ENCODE assay signal across 12 cellular contexts in the genomic region with DNA sequence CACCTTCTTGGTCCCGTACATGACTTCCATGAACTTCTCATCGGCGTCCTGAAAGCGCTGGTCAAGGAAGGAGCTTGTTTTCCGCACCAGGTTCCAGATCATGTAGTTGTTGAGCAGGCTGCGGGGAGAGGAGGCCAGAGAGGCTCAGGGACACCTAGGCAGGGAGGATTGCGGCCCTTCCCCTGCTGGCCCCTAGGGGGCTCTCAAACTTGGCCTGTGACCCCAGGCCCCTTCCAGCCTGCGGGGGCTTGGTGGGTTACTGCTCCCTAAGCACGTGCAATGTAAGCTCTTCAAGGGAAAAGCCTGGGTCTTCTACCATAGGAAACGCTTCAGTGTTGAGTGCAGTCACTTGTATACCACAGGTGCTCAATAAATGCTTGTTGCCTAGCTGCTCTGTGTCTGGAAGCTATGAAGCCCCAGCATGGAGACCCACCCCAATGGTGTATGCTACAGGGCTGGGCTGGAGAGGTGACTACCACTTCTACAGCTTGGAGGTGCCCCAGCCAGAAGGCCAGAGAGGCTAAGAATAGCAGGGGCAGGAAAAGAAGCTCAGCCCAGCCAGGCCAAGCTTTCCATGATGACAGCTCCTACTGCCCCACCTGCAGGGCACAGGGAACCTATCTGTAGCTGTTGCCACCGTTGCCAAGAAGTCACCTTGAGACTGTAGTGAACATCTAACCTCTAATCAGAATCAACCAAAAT. TPM values are rescaled to one million over a fixed set of nuclear protein-coding genes. Genes with fewer than 3 reads are reported as not detected.
DNase-seq lines count a peak whose midpoint lies in the region; ATAC-seq, FAIRE-seq and TF ChIP-seq lines count a peak whose summit lies in the region.
"Had no signal": no experiment of that assay in that cellular context is flagged by ENCODE, and none has a peak within 500 bp of the region (broad histone marks: within the 10 kb centered on the region; RNA-seq: fewer than 3 reads in every experiment).

No MANE protein-coding gene starts in this region.

- H3K36me3 ChIP-seq in bronchial epithelial cell (ENCODE audit: control insufficient read depth, insufficient read depth, low read length): peaks cover 22% of the 10 kb centered on the region

- H3K27me3 Mint-ChIP-seq in activated CD4-positive, alpha-beta T cell treated with anti-CD3 and anti-CD28 coated beads for 36 hours: no peaks in the 10 kb centered on the region
- no peaks in the 10 kb centered on the region for H3K27me3 Mint-ChIP-seq in activated CD4-positive, alpha-beta T cell treated with anti-CD3 and anti-CD28 coated beads, Interleukin-2, amount 10 ng/mL, durations not matched to agents 7 days and 5 days
- no peaks in the 10 kb centered on the region for H3K27me3 Mint-ChIP-seq in neural crest cell (ENCODE audit: low read depth)

- POLR2A ChIA-PET in activated CD4-positive, alpha-beta T cell treated with anti-CD3 and anti-CD28 coated beads for 36 hours (lab: Charles Lee): no interaction called here
- POLR2A ChIA-PET in activated CD4-positive, alpha-beta T cell treated with anti-CD3 and anti-CD28 coated beads, Interleukin-2, amount 10 ng/mL, durations not matched to agents 7 days and 5 days (lab: Charles Lee): no interaction called here

- H3K4me3 ChIP-seq in HFF-Myc (replicated peaks; ENCODE audit: low read depth, low read length) (no peak overlapping the region), bronchial epithelial cell (ENCODE audit: low read depth, low read length) (no peak overlapping the region)

- intact Hi-C loops in activated CD4-positive, alpha-beta T cell treated with anti-CD3 and anti-CD28 coated beads for 36 hours (cut with DNase I, micrococcal nuclease): no loop called here

- no peak overlapping the region for H3K4me3 Mint-ChIP-seq in activated CD4-positive, alpha-beta T cell treated with anti-CD3 and anti-CD28 coated beads for 36 hours
- no peak overlapping the region for H3K4me3 Mint-ChIP-seq in activated CD4-positive, alpha-beta T cell treated with anti-CD3 and anti-CD28 coated beads, Interleukin-2, amount 10 ng/mL, durations not matched to agents 7 days and 5 days
- H3K4me3 Mint-ChIP-seq in neural crest cell: no peak overlapping the region
- H3K4me3 Mint-ChIP-seq: immature natural killer cell had no signal

- peak; percentile 36 for DNase-seq in activated CD4-positive, alpha-beta T cell treated with anti-CD3 and anti-CD28 coated beads for 36 hours
- no peak for DNase-seq in activated CD4-positive, alpha-beta T cell treated with anti-CD3 and anti-CD28 coated beads, Interleukin-2, amount 10 ng/mL, durations not matched to agents 7 days and 5 days
- DNase-seq in HFF-Myc (ENCODE audit: extremely low read depth, low read depth) (no peak), bronchial epithelial cell (ENCODE audit: low read depth) (no peak), neural crest cell (ENCODE audit: low read depth, low spot score) (no peak), activated gamma-delta T cell (lab: John Stamatoyannopoulos, UW) (no peak)
- no peak for DNase-seq in central memory CD4-positive, alpha-beta T cell
- DNase-seq: immature natural killer cell, NCI-H1048, NCI-H748 treated with DMSO at 0.1 percent for 48 hours, T-helper 9 cell had no signal

- peaks cover 61% of the 10 kb centered on the region for H3K36me3 Mint-ChIP-seq in activated CD4-positive, alpha-beta T cell treated with anti-CD3 and anti-CD28 coated beads for 36 hours (ENCODE audit: low read depth)
- H3K36me3 Mint-ChIP-seq in activated CD4-positive, alpha-beta T cell treated with anti-CD3 and anti-CD28 coated beads, Interleukin-2, amount 10 ng/mL, durations not matched to agents 7 days and 5 days (ENCODE audit: low read depth): peaks cover 36% of the 10 kb centered on the region
- peaks cover 4% of the 10 kb centered on the region for H3K36me3 Mint-ChIP-seq in neural crest cell (ENCODE audit: low read depth)

- H3K4me1 Mint-ChIP-seq in activated CD4-positive, alpha-beta T cell treated with anti-CD3 and anti-CD28 coated beads for 36 hours: no peaks in the 10 kb centered on the region
- no peaks in the 10 kb centered on the region for H3K4me1 Mint-ChIP-seq in activated CD4-positive, alpha-beta T cell treated with anti-CD3 and anti-CD28 coated beads, Interleukin-2, amount 10 ng/mL, durations not matched to agents 7 days and 5 days
- no peaks in the 10 kb centered on the region for H3K4me1 Mint-ChIP-seq in neural crest cell
- H3K4me1 Mint-ChIP-seq: immature natural killer cell had no signal

- CTCF ChIA-PET in activated CD4-positive, alpha-beta T cell treated with anti-CD3 and anti-CD28 coated beads for 36 hours (lab: Charles Lee): interaction anchor here (0.8 to 2.3 kb wide), 13 partner anchors 8 to 126 kb away, joined by 3 to 9 read pairs (median 4); no protein-coding TSS in a partner anchor
- CTCF ChIA-PET in activated CD4-positive, alpha-beta T cell treated with anti-CD3 and anti-CD28 coated beads, Interleukin-2, amount 10 ng/mL, durations not matched to agents 7 days and 5 days (lab: Charles Lee): interaction anchor here (0.8 to 2.5 kb wide), 4 partner anchors 9 to 119 kb away, joined by 3 to 12 read pairs (median 6); no protein-coding TSS in a partner anchor

- no peak overlapping the region for H3K27ac Mint-ChIP-seq in activated CD4-positive, alpha-beta T cell treated with anti-CD3 and anti-CD28 coated beads for 36 hours
- H3K27ac Mint-ChIP-seq in activated CD4-positive, alpha-beta T cell treated with anti-CD3 and anti-CD28 coated beads, Interleukin-2, amount 10 ng/mL, durations not matched to agents 7 days and 5 days: no peak overlapping the region
- H3K27ac Mint-ChIP-seq in neural crest cell (ENCODE audit: unreplicated experiment): peak overlapping the region; percentile 50
- H3K27ac Mint-ChIP-seq: immature natural killer cell had no signal

- peak; percentile 51 for ATAC-seq in activated CD4-positive, alpha-beta T cell treated with anti-CD3 and anti-CD28 coated beads for 36 hours
- no peak for ATAC-seq in HG03196 (IDR thresholded peaks at IDR 0.05; ENCODE audit: unreplicated experiment)

- TF ChIP-seq CTCF in HFF-Myc (IDR thresholded peaks at IDR 0.05; ENCODE audit: low read depth, low read length, missing control alignments): peak; percentile 60
- peak; percentile 46 for TF ChIP-seq CTCF in bronchial epithelial cell (IDR thresholded peaks at IDR 0.05; ENCODE audit: insufficient read depth, low read length, severe bottlenecking)
- peak; percentile 49 for TF ChIP-seq CTCF in neural crest cell (conservative IDR thresholded peaks at IDR 0.05)

- H3K27me3 ChIP-seq in bronchial epithelial cell (ENCODE audit: control insufficient read depth, insufficient read depth, low read length): no peaks in the 10 kb centered on the region

- peak; percentile 13 for FAIRE-seq in bronchial epithelial cell (lab: Jason Lieb, UNC)

- no peaks in the 10 kb centered on the region for H3K9me3 Mint-ChIP-seq in activated CD4-positive, alpha-beta T cell treated with anti-CD3 and anti-CD28 coated beads for 36 hours (ENCODE audit: low read depth)
- H3K9me3 Mint-ChIP-seq in activated CD4-positive, alpha-beta T cell treated with anti-CD3 and anti-CD28 coated beads, Interleukin-2, amount 10 ng/mL, durations not matched to agents 7 days and 5 days: no peaks in the 10 kb centered on the region
- H3K9me3 Mint-ChIP-seq in neural crest cell: no peaks in the 10 kb centered on the region
- H3K9me3 Mint-ChIP-seq: immature natural killer cell had no signal

RNA-seq across cellular contexts. Expression of a gene that starts 45.1 kb away (rescaled TPM):
- 100 to 1,000 TPM; 130 to 162 TPM for total RNA-seq in activated CD4-positive, alpha-beta T cell treated with anti-CD3 and anti-CD28 coated beads for 36 hours
- 100 to 1,000 TPM; 101 to 107 TPM for total RNA-seq in activated CD4-positive, alpha-beta T cell treated with anti-CD3 and anti-CD28 coated beads, Interleukin-2, amount 10 ng/mL, durations not matched to agents 7 days and 5 days
- 44.2 and 61.8 TPM in 2 replicates for total RNA-seq in bronchial epithelial cell
- total RNA-seq in neural crest cell: 38.3 and 40.3 TPM in 2 replicates
